In genomic region chr19:12736854-12737665, GRCh38 we compare ENCODE assay signal across 8 cellular contexts. TPM values are rescaled to one million over a fixed set of nuclear protein-coding genes. Genes with fewer than 3 reads are reported as not detected.
A peak's percentile ranks its signal among the peaks of the same experiment; 100 is the strongest.
DNase-seq lines count a peak whose midpoint lies in the region; TF ChIP-seq lines count a peak whose summit lies in the region.

Gene GET3, plus strand, starts transcription at chr19:12737497. Its CDS starts 9 bp downstream, at chr19:12737506.

- in situ Hi-C loops in G401 (cut with HindIII; ENCODE audit: low sequenced_read_pairs): no loop called here
- in situ Hi-C loops in HAP-1 (cut with MboI; ENCODE audit: low sequenced_read_pairs): no loop called here

- no peak for TF ChIP-seq CTCF in MM.1S (IDR thresholded peaks at IDR 0.05; ENCODE audit: low read length)

- H3K79me2 ChIP-seq in MM.1S (ENCODE audit: low read length): peaks cover 44% of the 10 kb centered on the region

- H3K9me2 ChIP-seq in MM.1S (replicated peaks; ENCODE audit: insufficient read depth, low read length): no peaks in the 10 kb centered on the region

- H2AFZ ChIP-seq in MM.1S (ENCODE audit: low read length) (peak within 1 kb of the TSS; percentile 63), neuron (ENCODE audit: low read depth, low read length) (peak within 1 kb of the TSS; percentile 29)

- H3K9ac ChIP-seq in MM.1S (ENCODE audit: low read length) (peak within 1 kb of the TSS; percentile 76), subcutaneous abdominal adipose tissue (ENCODE audit: low read length in 5 of 5) (peak within 1 kb of the TSS; percentile 1 to 83 (median 75))

- H3K36me3 ChIP-seq in HAP-1 (replicated peaks) (peaks cover 24% of the 10 kb centered on the region), MM.1S (replicated peaks; ENCODE audit: insufficient read depth, low read length) (peaks cover 3% of the 10 kb centered on the region; the same call in 1 of the 2 replicates), SJCRH30 (peaks cover 8% of the 10 kb centered on the region), neuron (ENCODE audit: insufficient read depth, low read length) (peaks cover 15% of the 10 kb centered on the region), subcutaneous abdominal adipose tissue (ENCODE audit: control insufficient read depth in 5 of 5, insufficient read depth in 5 of 5, low read length in 5 of 5) (peaks cover 0 to 28% (median 18%) of the 10 kb centered on the region in 5 donors)

- no peaks in the 10 kb centered on the region for H3K27me3 ChIP-seq in HAP-1 (ENCODE audit: low read depth)
- no peaks in the 10 kb centered on the region for H3K27me3 ChIP-seq in MM.1S (replicated peaks; ENCODE audit: insufficient read depth, low read length)
- no peaks in the 10 kb centered on the region for H3K27me3 ChIP-seq in SJCRH30
- no peaks in the 10 kb centered on the region for H3K27me3 ChIP-seq in neuron (ENCODE audit: insufficient read depth, low read length)
- H3K27me3 ChIP-seq in subcutaneous abdominal adipose tissue (ENCODE audit: control insufficient read depth in 5 of 5, insufficient read depth in 4 of 5, low read length in 5 of 5): no peaks in the 10 kb centered on the region

- peak; percentile 100 for DNase-seq in G401 (ENCODE audit: low spot score)
- DNase-seq in HAP-1 (ENCODE audit: low spot score in 2 of 2): peak; percentile 96 to 100
- peak; percentile 96 for DNase-seq in MM.1S
- DNase-seq in SJCRH30: peak; percentile 100
- DNase-seq in activated naive CD4-positive, alpha-beta T cell treated with Interleukin-2 at 50 U/mL for 16 hours: peak; percentile 83
- DNase-seq in foreskin melanocyte: peak; percentile 100

- peaks cover 3% of the 10 kb centered on the region; the same call in 1 of the 2 replicates for H3F3A ChIP-seq in MM.1S (ENCODE audit: insufficient read depth, low read length)

- peaks cover 12% of the 10 kb centered on the region for H3K4me1 ChIP-seq in HAP-1
- peaks cover 17% of the 10 kb centered on the region for H3K4me1 ChIP-seq in MM.1S (ENCODE audit: low read length)
- H3K4me1 ChIP-seq in SJCRH30: peaks cover 10% of the 10 kb centered on the region; the same call in 1 of the 2 replicates
- H3K4me1 ChIP-seq in neuron (ENCODE audit: insufficient read depth, low read length): peaks cover 28% of the 10 kb centered on the region
- H3K4me1 ChIP-seq in subcutaneous abdominal adipose tissue (ENCODE audit: control insufficient read depth in 5 of 5, insufficient read depth in 5 of 5, low read length in 5 of 5): peaks cover 17 to 46% (median 38%) of the 10 kb centered on the region in 5 donors

- peak within 1 kb of the TSS; percentile 81 for H3K4me2 ChIP-seq in MM.1S (ENCODE audit: low read depth, low read length)

- peaks cover 8% of the 10 kb centered on the region; the same call in 1 of the 2 replicates for H4K20me1 ChIP-seq in MM.1S (ENCODE audit: insufficient read depth, low read length)

- H3K27ac ChIP-seq in MM.1S (ENCODE audit: low read length): peak within 1 kb of the TSS; percentile 69; the same call in 1 of the 2 replicates
- peak within 1 kb of the TSS; percentile 99 for H3K27ac ChIP-seq in SJCRH30
- peak within 1 kb of the TSS; percentile 89 for H3K27ac ChIP-seq in subcutaneous abdominal adipose tissue (ENCODE audit: low read depth, low read length)

- peak within 1 kb of the TSS; percentile 64 for H3K4me3 ChIP-seq in HAP-1
- peak within 1 kb of the TSS; percentile 86 for H3K4me3 ChIP-seq in MM.1S (ENCODE audit: low read length)
- peak within 1 kb of the TSS; percentile 82 for H3K4me3 ChIP-seq in SJCRH30
- peak within 1 kb of the TSS; percentile 72 for H3K4me3 ChIP-seq in neuron (ENCODE audit: low read length)
- H3K4me3 ChIP-seq in subcutaneous abdominal adipose tissue (ENCODE audit: low read depth in 1 of 5, low read length in 5 of 5): peak within 1 kb of the TSS; percentile 85 to 95 (median 90)

- H3K9me3 ChIP-seq in HAP-1: no peaks in the 10 kb centered on the region; the same call in none of the 2 replicates
- H3K9me3 ChIP-seq in MM.1S (replicated peaks; ENCODE audit: insufficient read depth, low read length): no peaks in the 10 kb centered on the region
- no peaks in the 10 kb centered on the region for H3K9me3 ChIP-seq in SJCRH30 (replicated peaks)
- no peaks in the 10 kb centered on the region for H3K9me3 ChIP-seq in neuron (ENCODE audit: low read length)
- no peaks in the 10 kb centered on the region for H3K9me3 ChIP-seq in subcutaneous abdominal adipose tissue (ENCODE audit: control insufficient read depth in 5 of 5, low read length in 5 of 5)

RNA-seq across cellular contexts. Expression of gene GET3, which starts in this region (rescaled TPM):
- total RNA-seq in G401 (2014; rRNA removed; shearing (Covaris generic)): 232 and 263 TPM in 2 replicates
- total RNA-seq in SJCRH30 (2014; rRNA removed; shearing (Covaris generic)): 79.5 and 87.1 TPM in 2 replicates

Comparison
In these comparisons a context has a peak if more than half of its experiments do, and no peak if none do; other contexts are left out.
1. Peak in every context shown above with its lines: DNase-seq, H3K4me3 ChIP-seq and H3K27ac ChIP-seq.